ENCODE assay signal across 9 cellular contexts in the genomic region with DNA sequence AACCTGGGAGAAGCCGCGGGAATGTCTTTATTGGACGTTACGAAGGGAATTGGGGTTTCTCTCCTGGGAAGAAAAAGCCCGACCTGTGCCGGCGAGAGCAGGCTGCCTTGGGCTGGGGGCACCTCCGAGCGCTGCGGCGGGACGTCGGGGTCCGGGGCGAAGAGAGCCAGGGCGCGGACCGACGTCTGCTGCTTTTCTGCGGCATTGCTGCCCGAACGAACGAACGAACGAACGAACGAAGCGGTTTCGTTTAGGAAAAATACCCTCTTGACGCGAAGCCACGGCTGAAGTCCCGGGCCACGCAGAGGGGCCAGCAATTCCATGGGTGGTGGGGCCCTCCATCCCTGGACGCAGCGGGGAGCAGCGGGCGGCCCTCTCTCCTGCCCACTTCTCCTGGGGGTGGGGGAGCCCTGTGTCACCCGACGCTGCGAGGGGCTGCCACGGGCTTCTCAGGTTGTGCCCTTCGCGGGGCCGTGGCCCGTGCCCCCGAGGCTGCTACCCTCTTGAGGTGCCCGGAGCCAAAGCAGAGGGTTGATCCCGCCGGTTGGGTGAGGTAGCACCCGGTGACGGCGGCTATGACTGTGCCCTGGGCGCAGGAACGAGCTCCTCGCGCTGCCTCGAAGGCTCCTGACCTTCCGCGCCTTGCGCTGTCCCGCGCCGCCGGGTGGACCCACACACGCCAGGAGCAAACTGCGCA. TPM values are rescaled to one million over a fixed set of nuclear protein-coding genes. Genes with fewer than 3 reads are reported as not detected.
DNase-seq lines count a peak whose midpoint lies in the region; ATAC-seq, FAIRE-seq and TF ChIP-seq lines count a peak whose summit lies in the region.
"Had no signal": no experiment of that assay in that cellular context is flagged by ENCODE, and none has a peak within 500 bp of the region (broad histone marks: within the 10 kb centered on the region; RNA-seq: fewer than 3 reads in every experiment).

No MANE protein-coding gene starts in this region.

- H3K36me3 ChIP-seq in ES-I3 (ENCODE audit: insufficient read depth, low read length) (no peaks in the 10 kb centered on the region), hepatocyte (replicated peaks; ENCODE audit: insufficient read depth, low read depth) (no peaks in the 10 kb centered on the region), gastrocnemius medialis (no peaks in the 10 kb centered on the region)

- H3K27ac ChIP-seq in hepatocyte (peak overlapping the region; percentile 40), gastrocnemius medialis (no peak overlapping the region)
- H3K27ac ChIP-seq: KMS-11 had no signal

- H3K4me2 ChIP-seq in hepatocyte: peak overlapping the region; percentile 97
- H3K4me2 ChIP-seq: KMS-11 had no signal

- intact Hi-C loops in gastrocnemius medialis (cut with DNase I; ENCODE audit: low total_unique reads): loop anchor here (10.0 kb wide), 1 partner anchor 296 kb away; no protein-coding TSS in a partner anchor

- POLR2A ChIA-PET in T-cell (lab: Charles Lee): no interaction called here

- peaks cover 75% of the 10 kb centered on the region for H3K27me3 ChIP-seq in hepatocyte
- peaks cover 57 to 78% (median 69%) of the 10 kb centered on the region in 3 donors for H3K27me3 ChIP-seq in gastrocnemius medialis

- CTCF ChIA-PET in T-cell (lab: Charles Lee): no interaction called here

- no peak for DNase-seq in T-cell
- no peak for DNase-seq in hepatocyte (ENCODE audit: low spot score)
- no peak for DNase-seq in gastrocnemius medialis
- DNase-seq in NCI-H1930 (lab: John Stamatoyannopoulos, UW): no peak
- DNase-seq in H54 (ENCODE audit: insufficient read length, low spot score): no peak

- peak in 3 of 4 experiments; percentile 25 to 52 (median 40) for ATAC-seq in T-cell (replicated peaks in 1 of 4)
- ATAC-seq in gastrocnemius medialis: no peak
- ATAC-seq in GM21619 (IDR thresholded peaks at IDR 0.05; ENCODE audit: unreplicated experiment): no peak
- ATAC-seq in GM21515 (IDR thresholded peaks at IDR 0.05; ENCODE audit: unreplicated experiment): no peak

- peak overlapping the region; percentile 32 for H3K4me3 ChIP-seq in hepatocyte
- H3K4me3 ChIP-seq in gastrocnemius medialis: peak overlapping the region; percentile 9 to 49 (median 35)

- TF ChIP-seq POLR2A in gastrocnemius medialis (IDR thresholded peaks at IDR 0.05) (no peak), H54 (IDR thresholded peaks at IDR 0.05; ENCODE audit: low read depth, low read length) (no peak)

- peak overlapping the region; percentile 45; the same call in 1 of the 2 replicates for H3K9ac ChIP-seq in ES-I3 (ENCODE audit: low read depth, low read length)
- H3K9ac ChIP-seq: KMS-11 had no signal

- peak overlapping the region in 2 of 3 donors; percentile 43 to 51 for H3K4me3 Mint-ChIP-seq in T-cell

- H3K9me3 Mint-ChIP-seq in T-cell: no peaks in the 10 kb centered on the region

- H3K27ac Mint-ChIP-seq in T-cell: no peak overlapping the region

- no peaks in the 10 kb centered on the region for H4K20me1 ChIP-seq in hepatocyte (ENCODE audit: insufficient read depth, poor library complexity, severe bottlenecking)

- H3K27me3 Mint-ChIP-seq in T-cell: peaks cover 67 to 80% of the 10 kb centered on the region in 2 donors

- H3K79me2 ChIP-seq in hepatocyte: peaks cover 46% of the 10 kb centered on the region

- in situ Hi-C loops in gastrocnemius medialis (cut with MboI; ENCODE audit: low sequenced_read_pairs in 4 of 4): no loop called here

- FAIRE-seq in H54 (lab: Jason Lieb, UNC): no peak

- H3K4me1 Mint-ChIP-seq in T-cell: peaks cover 9 to 30% (median 22%) of the 10 kb centered on the region in 3 donors

- H3K36me3 Mint-ChIP-seq in T-cell: no peaks in the 10 kb centered on the region

- H3K9me3 ChIP-seq in ES-I3 (ENCODE audit: control insufficient read depth, insufficient read depth, low read length) (no peaks in the 10 kb centered on the region), hepatocyte (ENCODE audit: low read depth) (no peaks in the 10 kb centered on the region), gastrocnemius medialis (no peaks in the 10 kb centered on the region)

- WGBS in hepatocyte (ENCODE audit: low lambda C conversion rate, missing lambda C conversion rate): 8% methylated on average over 58 of the region's 67 CpGs

- no peaks in the 10 kb centered on the region for H3K9me2 ChIP-seq in hepatocyte (replicated peaks; ENCODE audit: insufficient read depth)

- H2AFZ ChIP-seq in hepatocyte: peak overlapping the region; percentile 69

- H3K4me1 ChIP-seq in ES-I3 (ENCODE audit: insufficient read depth, low read length) (no peaks in the 10 kb centered on the region; the same call in 1 of the 2 replicates), hepatocyte (ENCODE audit: insufficient read depth) (peaks cover 33% of the 10 kb centered on the region), gastrocnemius medialis (peaks cover 7 to 10% of the 10 kb centered on the region in 2 donors)

- TF ChIP-seq CTCF in hepatocyte (IDR thresholded peaks at IDR 0.05; ENCODE audit: poor library complexity) (no peak), gastrocnemius medialis (IDR thresholded peaks at IDR 0.05 in 4 of 5, conservative IDR thresholded peaks at IDR 0.05 in 1 of 5) (no peak)

RNA-seq across cellular contexts. Expression of a gene that starts 4.9 kb away (rescaled TPM):
- under 1 TPM in 2 of 5 donors, not detected in 3; 0.32 to 0.38 TPM for total RNA-seq in T-cell
- total RNA-seq in hepatocyte: 62.9 and 64.9 TPM in 2 replicates
- polyA plus RNA-seq in hepatocyte: 141 and 156 TPM in 2 replicates
- 10 to 100 TPM in 1 of 4 donors, 1 to 10 TPM in 3; 5.3 to 21.2 (median 9.3) TPM for total RNA-seq in gastrocnemius medialis

Comparison
In these comparisons a context has a peak if more than half of its experiments do, and no peak if none do; other contexts are left out.
1. ATAC-seq: peak in T-cell (3 of 4); none in gastrocnemius medialis (0 of 2), GM21619 (single experiment) and GM21515 (single experiment).
2. RNA of a gene that starts 4.9 kb away (total RNA-seq): 62.9 to 64.9 TPM in hepatocyte and 5.3 to 21.2 TPM in gastrocnemius medialis; 0.32 to 0.38 TPM in T-cell; every median in the first group is over 4 times any median in the second.